In the genomic region with DNA sequence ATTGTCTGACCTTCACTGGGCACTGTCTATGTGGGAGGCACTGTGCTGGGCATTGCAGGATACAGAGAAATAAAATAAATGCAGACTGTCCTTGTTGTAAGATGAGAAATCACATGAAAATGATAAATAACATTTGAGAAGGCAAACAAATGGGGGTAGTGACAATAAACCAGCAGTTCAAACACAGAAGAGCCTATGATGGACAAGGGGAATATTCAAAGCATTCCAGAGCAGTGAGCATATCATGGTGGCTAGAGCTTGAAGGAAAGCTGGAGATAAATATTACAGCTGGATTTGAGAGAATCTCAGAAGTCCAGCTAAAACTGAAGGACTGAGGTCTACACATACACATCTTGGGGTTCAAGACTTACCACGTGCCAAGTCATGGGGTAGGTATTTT, we compare ENCODE assay signal across 26 cellular contexts.
"Had no signal": no experiment of that assay in that cellular context is flagged by ENCODE, and none has a peak within 500 bp of the region (broad histone marks: within the 10 kb centered on the region; RNA-seq: fewer than 3 reads in every experiment).

No MANE protein-coding gene starts in this region.

- H3K9me3 ChIP-seq: colonic mucosa, lower lobe of right lung, mucosa of descending colon, prostate gland, sigmoid colon, upper lobe of right lung, uterus had no signal

- H3K27ac ChIP-seq: colonic mucosa, epithelial cell of prostate, heart right ventricle, lower lobe of right lung, neural progenitor cell, prostate gland, sigmoid colon, skin epidermis, thoracic aorta, tibial nerve, upper lobe of right lung, uterus had no signal

- H3K36me3 ChIP-seq: colonic mucosa, heart right ventricle, lower lobe of right lung, neural progenitor cell, prostate gland, sigmoid colon, thoracic aorta, tibial nerve, upper lobe of right lung, uterus had no signal

- H3K4me2 ChIP-seq: neural progenitor cell had no signal

- H3K9ac ChIP-seq: neural progenitor cell had no signal

- H3K27me3 ChIP-seq: colonic mucosa, neural progenitor cell, sigmoid colon, tibial nerve, upper lobe of right lung, uterus had no signal

- H3K4me3 ChIP-seq: colonic mucosa, heart right ventricle, lower lobe of right lung, mucosa of descending colon, neural progenitor cell, prostate gland, sigmoid colon, skin epidermis, thoracic aorta, tibial nerve, upper lobe of right lung, uterus had no signal

- H3K4me1 ChIP-seq: colonic mucosa, heart right ventricle, lower lobe of right lung, neural progenitor cell, prostate gland, sigmoid colon, tibial nerve, upper lobe of right lung, uterus had no signal

- ATAC-seq: esophagus mucosa; heart right ventricle; left colon; left ventricle myocardium superior; lower lobe of right lung; mucosa of descending colon; right cardiac atrium; stimulated activated naive B cell treated with anti-CD40 and anti-IgM and Interleukin-4, amounts not matched to agents 10 μg/mL and 1 μg/mL and 100 μg/mL, for 72 hours; upper lobe of right lung had no signal

- H2AFZ ChIP-seq: neural progenitor cell had no signal

- DNase-seq: colonic mucosa; effector CD8-positive, alpha-beta T cell; endodermal cell; foreskin melanocyte; glutamatergic neuron; heart right ventricle; hippocampal formation; left colon; left ventricle myocardium superior; lower lobe of right lung; mucosa of descending colon; naive B cell; right cardiac atrium; sigmoid colon; stimulated activated CD4-positive, alpha-beta T cell treated with anti-CD3 and anti-CD28 coated beads, Interleukin-15, amount 100 ng/mL, for 24 hours; stimulated activated CD4-positive, alpha-beta T cell treated with anti-CD3 and anti-CD28 coated beads, Interleukin-2, amount 100 ng/mL, for 48 hours; stimulated activated naive B cell treated with anti-CD40 and anti-IgM and Interleukin-4, amounts not matched to agents 10 μg/mL and 1 μg/mL and 100 μg/mL, for 72 hours; upper lobe of right lung; uterus had no signal
